In the genomic region with DNA sequence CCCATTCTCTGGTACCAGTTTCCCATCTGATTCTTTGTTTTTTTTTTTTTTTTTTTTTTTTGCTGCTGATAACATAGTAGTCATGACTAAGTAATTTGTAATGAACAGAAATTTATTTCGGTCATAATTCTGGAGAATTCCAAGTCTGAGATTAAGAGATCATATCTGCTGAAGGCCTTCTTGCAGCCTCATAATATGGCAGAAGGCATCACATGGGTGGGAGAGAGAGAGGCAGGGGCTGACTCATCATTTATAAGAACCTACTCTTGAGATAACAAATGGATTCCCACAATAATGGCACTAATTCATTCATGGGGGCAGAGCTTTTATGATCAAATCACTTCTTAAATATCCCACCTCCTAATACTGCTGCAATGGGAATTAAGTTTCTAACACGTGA, we compare ENCODE assay signal across 20 cellular contexts.
DNase-seq lines count a peak whose midpoint lies in the region; ATAC-seq and TF ChIP-seq lines count a peak whose summit lies in the region.
"Had no signal": no experiment of that assay in that cellular context is flagged by ENCODE, and none has a peak within 500 bp of the region (broad histone marks: within the 10 kb centered on the region; RNA-seq: fewer than 3 reads in every experiment).

No MANE protein-coding gene starts in this region.

- H3K27ac Mint-ChIP-seq in HFFc6, result peak overlapping the region; percentile 7; the same call in 1 of the 2 replicates
- H3K27ac Mint-ChIP-seq: B cell; CD4-positive, CD25-positive, alpha-beta regulatory T cell; CD8-positive, alpha-beta memory T cell; GM23338; IgD-negative memory B cell had no signal

- H3K4me1 Mint-ChIP-seq in HFFc6 (ENCODE audit: low read depth), result peaks cover 40% of the 10 kb centered on the region
- H3K4me1 Mint-ChIP-seq: B cell; CD4-positive, CD25-positive, alpha-beta regulatory T cell; CD8-positive, alpha-beta memory T cell; IgD-negative memory B cell had no signal

- H3K9me3 Mint-ChIP-seq in HFFc6, result no peaks in the 10 kb centered on the region

- in situ Hi-C loops in brain microvascular endothelial cell (cut with HindIII; ENCODE audit: low pct_ligation_motif_present, low sequenced_read_pairs), result no loop called here

- no peak overlapping the region for H3K4me3 ChIP-seq in brain microvascular endothelial cell (ENCODE audit: low read depth, low read length)
- H3K4me3 ChIP-seq: GM23338 had no signal

- H3K4me3 Mint-ChIP-seq in HFFc6, result no peak overlapping the region
- H3K4me3 Mint-ChIP-seq: B cell; CD4-positive, CD25-positive, alpha-beta regulatory T cell; CD8-positive, alpha-beta memory T cell; GM23338; IgD-negative memory B cell had no signal

- H3K27me3 Mint-ChIP-seq in HFFc6 (ENCODE audit: insufficient read depth), result no peaks in the 10 kb centered on the region
- H3K27me3 Mint-ChIP-seq: B cell; CD4-positive, CD25-positive, alpha-beta regulatory T cell; CD8-positive, alpha-beta memory T cell; IgD-negative memory B cell had no signal

- no peaks in the 10 kb centered on the region for H3K27me3 ChIP-seq in brain microvascular endothelial cell (replicated peaks)

- ATAC-seq in HG03378 (IDR thresholded peaks at IDR 0.05; ENCODE audit: unreplicated experiment) (no peak), HG02885 (IDR thresholded peaks at IDR 0.05; ENCODE audit: poor library complexity, unreplicated experiment) (no peak)
- ATAC-seq: GM23338 had no signal

- H3K36me3 ChIP-seq in brain microvascular endothelial cell (replicated peaks), result no peaks in the 10 kb centered on the region

- DNase-seq in EH (ENCODE audit: low read depth) (peak; percentile 67), HFFc6 (peak; percentile 46), brain microvascular endothelial cell (peak; percentile 61), foreskin melanocyte (no peak)
- DNase-seq: C1 segment of cervical spinal cord; CD4-positive, CD25-positive, alpha-beta regulatory T cell; CD8-positive, alpha-beta memory T cell; COR-L47; DMS 273 treated with DMSO at 0.1 percent for 48 hours; DMS53; DND-41; GF-D8; HCEC 1CT; KBM-7 had no signal

- TF ChIP-seq CTCF in HFFc6 (IDR thresholded peaks at IDR 0.05) (no peak), brain microvascular endothelial cell (IDR thresholded peaks at IDR 0.05; ENCODE audit: low read depth, low read length, missing control alignments) (no peak)

- no peak overlapping the region for H3K27ac ChIP-seq in brain microvascular endothelial cell
- H3K27ac ChIP-seq: HL-60 had no signal

- no peaks in the 10 kb centered on the region; the same call in 1 of the 2 replicates for H3K36me3 Mint-ChIP-seq in HFFc6 (ENCODE audit: low read depth)
- H3K36me3 Mint-ChIP-seq: CD4-positive, CD25-positive, alpha-beta regulatory T cell; CD8-positive, alpha-beta memory T cell; IgD-negative memory B cell had no signal
